In the genomic region with DNA sequence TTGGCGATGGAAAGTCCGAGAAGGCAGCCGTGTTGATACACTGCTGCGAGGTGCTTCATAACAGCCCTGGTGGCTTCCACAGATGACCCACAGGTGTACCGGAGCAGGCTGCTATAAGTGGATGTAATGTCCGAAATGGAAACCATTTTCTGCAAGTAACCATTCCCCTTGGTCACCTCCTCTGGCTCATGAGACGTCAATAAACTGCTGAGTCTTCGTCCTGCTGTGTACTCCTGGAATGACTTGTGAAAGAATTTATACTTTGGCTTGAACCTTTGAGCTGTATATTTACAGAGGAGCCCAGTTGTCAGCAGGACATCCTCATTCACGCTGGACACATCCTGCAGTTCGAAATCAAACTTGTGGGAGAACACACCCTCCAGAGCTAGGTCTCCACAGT, we compare ENCODE assay signal across 26 cellular contexts. TPM values are rescaled to one million over a fixed set of nuclear protein-coding genes. Genes with fewer than 3 reads are reported as not detected.
A peak's percentile ranks its signal among the peaks of the same experiment; 100 is the strongest.
DNase-seq lines count a peak whose midpoint lies in the region; ATAC-seq, FAIRE-seq and TF ChIP-seq lines count a peak whose summit lies in the region.
"Had no signal": no experiment of that assay in that cellular context is flagged by ENCODE, and none has a peak within 500 bp of the region (broad histone marks: within the 10 kb centered on the region; RNA-seq: fewer than 3 reads in every experiment).

No MANE protein-coding gene starts in this region.

- TF ChIP-seq POLR2A in K562 (conservative IDR thresholded peaks at IDR 0.05) = no peak

- no peaks in the 10 kb centered on the region for H3K4me1 ChIP-seq in K562 (replicated peaks in 1 of 2; ENCODE audit: control insufficient read depth in 2 of 2, insufficient read depth in 2 of 2, low read length in 2 of 2)
- no peaks in the 10 kb centered on the region for H3K4me1 ChIP-seq in neutrophil (ENCODE audit: control insufficient read depth in 1 of 2, insufficient read depth in 1 of 2, low read depth in 1 of 2, low read length in 1 of 2)
- no peaks in the 10 kb centered on the region for H3K4me1 ChIP-seq in mammary epithelial cell (ENCODE audit: insufficient read depth, low read length)
- H3K4me1 ChIP-seq: BE2C, BLaER1, Caco-2 had no signal

- no peak for TF ChIP-seq EP300 in K562 (IDR thresholded peaks at IDR 0.05; ENCODE audit: low read length)

- POLR2A ChIA-PET in K562 (lab: Yijun Ruan, JAX) = interaction anchor here (1.1 to 1.5 kb wide), 2 partner anchors 12 to 16 kb away, joined by 3 to 7 read pairs; no protein-coding TSS in a partner anchor

- TF ChIP-seq RAD21 in K562 (CRISPR knock-in tag; conservative IDR thresholded peaks at IDR 0.05 in 1 of 2, IDR thresholded peaks at IDR 0.05 in 1 of 2) = no peak

- H3K27me3 ChIP-seq in K562 (ENCODE audit: control insufficient read depth in 2 of 2, insufficient read depth in 2 of 2, low read length in 2 of 2) (no peaks in the 10 kb centered on the region; a peak in 1 of 5 replicates), neutrophil (no peaks in the 10 kb centered on the region), mammary epithelial cell (ENCODE audit: insufficient read depth, low read length) (no peaks in the 10 kb centered on the region)
- H3K27me3 ChIP-seq: BE2C, BLaER1 had no signal

- dilution Hi-C loops in mammary epithelial cell (cut with HindIII; ENCODE audit: low sequenced_read_pairs) = no loop called here

- CTCF ChIA-PET in K562 (lab: Yijun Ruan, JAX; ENCODE audit: low intra/inter-chr PET ratio) (no interaction called here), mammary epithelial cell (lab: Charles Lee; ENCODE audit: low non-redundant PET) (no interaction called here)

- ATAC-seq in K562 = peak; percentile 62

- H3K4me3 ChIP-seq in astrocyte of the spinal cord (ENCODE audit: low read depth, low read length) = no peak overlapping the region
- H3K4me3 ChIP-seq in K562 = no peak overlapping the region
- no peak overlapping the region for H3K4me3 ChIP-seq in choroid plexus epithelial cell (ENCODE audit: low read depth, low read length)
- H3K4me3 ChIP-seq in neutrophil (ENCODE audit: low read depth in 1 of 2, low read length in 1 of 2) = no peak overlapping the region
- H3K4me3 ChIP-seq in mammary epithelial cell (replicated peaks in 1 of 3; ENCODE audit: insufficient read depth in 1 of 3, low read depth in 2 of 3, low read length in 3 of 3) = no peak overlapping the region
- H3K4me3 ChIP-seq: BLaER1 had no signal

- no peaks in the 10 kb centered on the region for H3K9me3 ChIP-seq in K562 (replicated peaks; ENCODE audit: control insufficient read depth, insufficient read depth, low read depth, low read length)
- no peaks in the 10 kb centered on the region for H3K9me3 ChIP-seq in neutrophil
- H3K9me3 ChIP-seq in mammary epithelial cell (replicated peaks; ENCODE audit: insufficient read depth, low read length) = no peaks in the 10 kb centered on the region
- H3K9me3 ChIP-seq: BE2C, BLaER1, Caco-2 had no signal

- TF ChIP-seq CTCF in astrocyte of the spinal cord (IDR thresholded peaks at IDR 0.05; ENCODE audit: low read depth, low read length) = no peak
- no peak for TF ChIP-seq CTCF in K562 (IDR thresholded peaks at IDR 0.05 in 2 of 3, conservative IDR thresholded peaks at IDR 0.05 in 1 of 3; ENCODE audit: insufficient read depth in 2 of 3, low read depth in 1 of 3, low read length in 3 of 3)
- no peak for TF ChIP-seq CTCF in choroid plexus epithelial cell (conservative IDR thresholded peaks at IDR 0.05; ENCODE audit: low read depth, low read length)
- TF ChIP-seq CTCF in neutrophil (IDR thresholded peaks at IDR 0.05) = no peak
- no peak for TF ChIP-seq CTCF in mammary epithelial cell (conservative IDR thresholded peaks at IDR 0.05 in 1 of 2, IDR thresholded peaks at IDR 0.05 in 1 of 2; ENCODE audit: extremely low read depth in 1 of 2, insufficient read depth in 1 of 2, low read depth in 1 of 2, low read length in 2 of 2)
- TF ChIP-seq CTCF in GM20000 (IDR thresholded peaks at IDR 0.05; ENCODE audit: extremely low read depth, missing control alignments) = no peak

- H3K36me3 ChIP-seq in K562 (ENCODE audit: control insufficient read depth, insufficient read depth, low read length) (no peaks in the 10 kb centered on the region), neutrophil (peaks cover 90% of the 10 kb centered on the region), mammary epithelial cell (ENCODE audit: insufficient read depth, low read length) (no peaks in the 10 kb centered on the region)
- H3K36me3 ChIP-seq: BE2C, BLaER1 had no signal

- in situ Hi-C loops in astrocyte of the spinal cord (cut with HindIII; ENCODE audit: low sequenced_read_pairs) = no loop called here
- in situ Hi-C loops in K562 (cut with MboI) = no loop called here
- in situ Hi-C loops in mammary epithelial cell (cut with MboI; ENCODE audit: low sequenced_read_pairs in 2 of 2) = no loop called here

- H3K27ac ChIP-seq in K562 (ENCODE audit: extremely low read depth, low read depth, low read length) (no peak overlapping the region), neutrophil (peak overlapping the region; percentile 41), mammary epithelial cell (ENCODE audit: insufficient read depth, low read depth, low read length) (no peak overlapping the region)
- H3K27ac ChIP-seq: BLaER1 had no signal

- H3K9ac ChIP-seq in K562 (ENCODE audit: insufficient read depth in 1 of 2, low read depth in 2 of 2, low read length in 2 of 2) (no peak overlapping the region), mammary epithelial cell (ENCODE audit: insufficient read depth, low read length) (no peak overlapping the region)
- H3K9ac ChIP-seq: BLaER1 had no signal

- no TSS peak for BruUV-seq in K562 (replicated peaks; lab: Mats Ljungman, UMichigan)
- BruUV-seq in mammary epithelial cell (replicated peaks; lab: Mats Ljungman, UMichigan) = no TSS peak

- intact Hi-C loops in K562 (cut with micrococcal nuclease) (no loop called here), mammary epithelial cell (cut with micrococcal nuclease) (no loop called here)

- 12% methylated on average over 10 of the region's 10 CpGs for WGBS in K562 (ENCODE audit: insufficient coverage, low coverage, missing lambda C conversion rate)
- 84% methylated on average over 9 of the region's 10 CpGs for WGBS in mammary epithelial cell (ENCODE audit: low coverage, missing lambda C conversion rate)

- H2AFZ ChIP-seq in K562 (ENCODE audit: low read depth, low read length) (peak overlapping the region; percentile 52), mammary epithelial cell (ENCODE audit: low read depth, low read length) (no peak overlapping the region)

- H3K4me2 ChIP-seq in K562 (ENCODE audit: insufficient read depth, low read length) = peak overlapping the region; percentile 9; the same call in 1 of the 2 replicates
- H3K4me2 ChIP-seq in mammary epithelial cell (ENCODE audit: insufficient read depth, low read depth, low read length) = no peak overlapping the region
- H3K4me2 ChIP-seq: BLaER1 had no signal

- H4K20me1 ChIP-seq in K562 (replicated peaks; ENCODE audit: control insufficient read depth, insufficient read depth, low read length) = no peaks in the 10 kb centered on the region
- no peaks in the 10 kb centered on the region for H4K20me1 ChIP-seq in mammary epithelial cell (ENCODE audit: insufficient read depth, low read length)
- H4K20me1 ChIP-seq: BLaER1 had no signal

- DNase-seq in astrocyte of the spinal cord (ENCODE audit: low read depth, low spot score) (peak; percentile 25), K562 (ENCODE audit: extremely low read depth in 1 of 4, low spot score in 3 of 4) (no peak), choroid plexus epithelial cell (ENCODE audit: low read depth) (peak; percentile 44), mammary epithelial cell (no peak), GM20000 (ENCODE audit: low spot score) (no peak), NCI-H187 (lab: John Stamatoyannopoulos, UW) (no peak), COLO668 (lab: John Stamatoyannopoulos, UW; ENCODE audit: unreplicated experiment) (no peak)
- DNase-seq: 8988T; ACHN; BE2C; C1 segment of cervical spinal cord; Caco-2; Calu3; CD4-positive, alpha-beta memory T cell; CD4-positive, CD25-positive, alpha-beta regulatory T cell; CD8-positive, alpha-beta memory T cell; DMS79 treated with DMSO at 0.1 percent for 48 hours; GF-D8 had no signal

- H3K9me1 ChIP-seq in K562 (ENCODE audit: control insufficient read depth, insufficient read depth, low read length) = no peaks in the 10 kb centered on the region

- H3K79me2 ChIP-seq in K562 (ENCODE audit: control insufficient read depth, insufficient read depth, low read length) (no peaks in the 10 kb centered on the region), mammary epithelial cell (ENCODE audit: insufficient read depth, low read length) (no peaks in the 10 kb centered on the region)

- FAIRE-seq in K562 (lab: Jason Lieb, UNC) = no peak
- FAIRE-seq: A204.1, D721Med, G401.6, GM12891 had no signal

RNA-seq across cellular contexts. Expression of a gene that starts 14.4 kb away (rescaled TPM):
- not detected in 2 replicates for total RNA-seq in K562 (2011; cell fraction: chromatin; rRNA removed; ENCODE audit: low replicate concordance)
- total RNA-seq in K562 (2011; cell fraction: nucleolus; rRNA removed) = 0.17 TPM in 1 of 2 replicates, not detected in the other
- not detected in 2 replicates for total RNA-seq in K562 (2011; cell fraction: nucleoplasm; rRNA removed)
- total RNA-seq in K562 (2014; rRNA removed) (0.08 TPM in 1 of 2 replicates, not detected in the other), K562 (2014; rRNA removed; fragmentation: Illumina TruSeq; extraction: Trizol) (0.07 TPM in 1 of 2 replicates, not detected in the other), K562 (2015; rRNA removed; fragmentation: Illumina TruSeq; extraction: Trizol) (0.04 and 0.14 TPM in 2 replicates), K562 (2021) (0.07 TPM in 1 of 2 replicates, not detected in the other), mammary epithelial cell (not detected)
- polyA plus RNA-seq in K562 (2011; rRNA removed) (0.03 and 0.07 TPM in 2 replicates), K562 (2014; fragmentation: Illumina TruSeq; extraction: Trizol) (0.04 TPM in 1 of 2 replicates, not detected in the other), K562 (2014; fragmentation: Nextera tagmentation; extraction: Ambion mirVana) (under 1 TPM; 0.06 to 0.18 TPM), K562 (2014; rRNA removed) (0.05 TPM in 1 of 2 replicates, not detected in the other), mammary epithelial cell (not detected)
- polyA plus RNA-seq in K562 (2011; cell fraction: cytosol; rRNA removed) = 0.04 TPM in 1 of 2 replicates, not detected in the other
- 0.03 and 0.06 TPM in 2 replicates for polyA plus RNA-seq in K562 (2011; cell fraction: nucleus; rRNA removed)
- polyA plus RNA-seq in K562 (2012) = 0.21 and 0.46 TPM in 2 replicates
- polyA minus RNA-seq in K562 (2011; rRNA and poly(A)+ RNA removed) = not detected in 2 replicates
- not detected in 2 replicates for polyA minus RNA-seq in K562 (2011; cell fraction: cytosol; rRNA and poly(A)+ RNA removed)
- polyA minus RNA-seq in K562 (2011; cell fraction: nucleus; rRNA and poly(A)+ RNA removed) = 0.13 TPM in 1 of 2 replicates, not detected in the other
- polyA minus RNA-seq in mammary epithelial cell = not detected
- total RNA-seq: A673; Caco-2; Calu3; CD4-positive, CD25-positive, alpha-beta regulatory T cell had no signal
- polyA plus RNA-seq: AG04450; CD8-positive, alpha-beta memory T cell had no signal

RNA-seq across cellular contexts. Expression of a gene that starts 27.4 kb away (rescaled TPM):
- total RNA-seq in K562 (2011; cell fraction: chromatin; rRNA removed; ENCODE audit: low replicate concordance) = 9.1 and 41.3 TPM in 2 replicates
- 6.1 and 6.3 TPM in 2 replicates for total RNA-seq in K562 (2011; cell fraction: nucleolus; rRNA removed)
- total RNA-seq in K562 (2011; cell fraction: nucleoplasm; rRNA removed) = 10.7 and 20.3 TPM in 2 replicates
- total RNA-seq in K562 (2014; rRNA removed) (7.0 and 8.6 TPM in 2 replicates), K562 (2014; rRNA removed; fragmentation: Illumina TruSeq; extraction: Trizol) (39.6 and 51.0 TPM in 2 replicates), K562 (2015; rRNA removed; fragmentation: Illumina TruSeq; extraction: Trizol) (15.3 and 17.5 TPM in 2 replicates), K562 (2021) (42.7 and 46.9 TPM in 2 replicates), mammary epithelial cell (10 to 100 TPM; 17.8 to 45.8 TPM)
- polyA plus RNA-seq in K562 (2011; rRNA removed) (14.6 and 26.5 TPM in 2 replicates), K562 (2014; fragmentation: Illumina TruSeq; extraction: Trizol) (13.1 and 13.9 TPM in 2 replicates), K562 (2014; fragmentation: Nextera tagmentation; extraction: Ambion mirVana) (1 to 10 TPM; 4.9 to 7.7 TPM), K562 (2014; rRNA removed) (25.4 and 26.5 TPM in 2 replicates), mammary epithelial cell (4.0 TPM)
- 2.3 and 6.0 TPM in 2 replicates for polyA plus RNA-seq in K562 (2011; cell fraction: cytosol; rRNA removed)
- polyA plus RNA-seq in K562 (2011; cell fraction: nucleus; rRNA removed) = 2.1 and 3.2 TPM in 2 replicates
- polyA plus RNA-seq in K562 (2012) = 23.9 and 27.2 TPM in 2 replicates
- 10.0 and 11.8 TPM in 2 replicates for polyA minus RNA-seq in K562 (2011; rRNA and poly(A)+ RNA removed)
- 1.9 and 8.4 TPM in 2 replicates for polyA minus RNA-seq in K562 (2011; cell fraction: cytosol; rRNA and poly(A)+ RNA removed)
- polyA minus RNA-seq in K562 (2011; cell fraction: nucleus; rRNA and poly(A)+ RNA removed) = 2.3 and 4.3 TPM in 2 replicates
- polyA minus RNA-seq in mammary epithelial cell = 1.5 TPM

Comparison
In these comparisons a context has a peak if more than half of its experiments do, and no peak if none do; other contexts are left out.
1. DNase-seq: peak in astrocyte of the spinal cord (single experiment) and choroid plexus epithelial cell (single experiment); none in K562 (0 of 4), mammary epithelial cell (single experiment), GM20000 (single experiment), NCI-H187 (0 of 2) and COLO668 (single experiment).